In genomic region chr7:877312-878232, GRCh38 we compare ENCODE assay signal across 8 cellular contexts. TPM values are rescaled to one million over a fixed set of nuclear protein-coding genes. Genes with fewer than 3 reads are reported as not detected.
DNase-seq lines count a peak whose midpoint lies in the region; ATAC-seq, FAIRE-seq and TF ChIP-seq lines count a peak whose summit lies in the region.

No MANE protein-coding gene starts in this region.

- 2% methylated on average over 22 of the region's 47 CpGs for WGBS in GM12878 (ENCODE audit: insufficient coverage, insufficient replicate concordance, low lambda C conversion rate, missing lambda C conversion rate)
- 5 to 9% methylated on average over 20 to 30 of the region's 47 CpGs for WGBS in lower leg skin, 2 donors

- SMC1A ChIA-PET in GM12878 (lab: Charles Lee; ENCODE audit: uncharacterized antibody, unreplicated experiment), result no interaction called here

- intact Hi-C loops in GM12878 (cut with micrococcal nuclease; ENCODE audit: unreplicated experiment), result loop anchor here (10.0 kb wide), 1 partner anchor 353 kb away; no protein-coding TSS in a partner anchor
- intact Hi-C loops in lower leg skin (cut with DNase I; ENCODE audit: low total_unique reads), result loop anchor here (10.0 kb wide), 1 partner anchor 553 kb away; no protein-coding TSS in a partner anchor
- intact Hi-C loops in upper lobe of right lung (cut with DNase I), result loop anchor here (5.0 kb wide), 1 partner anchor 90 kb away; no protein-coding TSS in a partner anchor

- H3K27ac ChIP-seq in BLaER1 treated with 17β-estradiol and CSF1 and Interleukin-3, amounts not matched to agents 10 nM and 100 nM, result peak overlapping the region; percentile 72 to 89 (median 87)
- H3K27ac ChIP-seq in GM12878 (ENCODE audit: control insufficient read depth, insufficient read depth), result peak overlapping the region; percentile 59; the same call in 1 of the 2 replicates
- H3K27ac ChIP-seq in upper lobe of right lung, result peak overlapping the region; percentile 80

- peaks cover 22 to 70% (median 59%) of the 10 kb centered on the region in 11 experiments for H3K36me3 ChIP-seq in BLaER1 treated with 17β-estradiol and CSF1 and Interleukin-3, amounts not matched to agents 10 nM and 100 nM
- peaks cover 0 to 3% of the 10 kb centered on the region in 2 experiments; a peak in 3 of 4 replicates for H3K36me3 ChIP-seq in GM12878 (ENCODE audit: control insufficient read depth in 2 of 2, insufficient read depth in 2 of 2, low read length in 1 of 2)
- H3K36me3 ChIP-seq in upper lobe of right lung, result peaks cover 3% of the 10 kb centered on the region

- no peak overlapping the region for H2AFZ ChIP-seq in GM12878 (ENCODE audit: control insufficient read depth, low read depth, low read length)

- peak overlapping the region; percentile 80 to 98 (median 94) for H3K4me3 ChIP-seq in BLaER1 treated with 17β-estradiol and CSF1 and Interleukin-3, amounts not matched to agents 10 nM and 100 nM
- H3K4me3 ChIP-seq in GM12878, result peak overlapping the region; percentile 86
- peak overlapping the region; percentile 84 for H3K4me3 ChIP-seq in lower leg skin (ENCODE audit: low read depth, poor library complexity, severe bottlenecking)
- H3K4me3 ChIP-seq in upper lobe of right lung, result peak overlapping the region; percentile 71

- peaks cover 45% of the 10 kb centered on the region for H3K79me2 ChIP-seq in GM12878 (ENCODE audit: control insufficient read depth, insufficient read depth, low read length)

- TF ChIP-seq POLR2A in GM12878 (IDR thresholded peaks at IDR 0.05; ENCODE audit: low read depth, low read length) (no peak; the same call in 1 of the 2 replicates), lower leg skin (IDR thresholded peaks at IDR 0.05) (no peak)

- peak overlapping the region; percentile 91 to 98 (median 95) for H3K4me2 ChIP-seq in BLaER1 treated with 17β-estradiol and CSF1 and Interleukin-3, amounts not matched to agents 10 nM and 100 nM
- peak overlapping the region; percentile 92 for H3K4me2 ChIP-seq in GM12878 (ENCODE audit: control insufficient read depth, insufficient read depth)

- H3K9ac ChIP-seq in BLaER1 treated with 17β-estradiol and CSF1 and Interleukin-3, amounts not matched to agents 10 nM and 100 nM, result peak overlapping the region; percentile 88 to 98 (median 90)
- peak overlapping the region; percentile 75 for H3K9ac ChIP-seq in GM12878 (ENCODE audit: control insufficient read depth, insufficient read depth, low read length)

- TF ChIP-seq RAD21 in GM12878 (IDR thresholded peaks at IDR 0.05; ENCODE audit: insufficient read depth, low read depth, low read length), result no peak

- BruUV-seq in GM12878 (replicated peaks; lab: Mats Ljungman, UMichigan), result no TSS peak

- peaks cover 46 to 55% (median 47%) of the 10 kb centered on the region in 11 experiments for H4K20me1 ChIP-seq in BLaER1 treated with 17β-estradiol and CSF1 and Interleukin-3, amounts not matched to agents 10 nM and 100 nM
- no peaks in the 10 kb centered on the region for H4K20me1 ChIP-seq in GM12878 (ENCODE audit: control insufficient read depth, insufficient read depth)

- RAD21 ChIA-PET in GM12878 (lab: Charles Lee; ENCODE audit: unreplicated experiment), result interaction anchor here (0.7 kb wide), 1 partner anchor 46 kb away, joined by 3 read pairs; no protein-coding TSS in a partner anchor

- no peak for TF ChIP-seq EP300 in GM12878 (IDR thresholded peaks at IDR 0.05; ENCODE audit: borderline replicate concordance in 1 of 2, control insufficient read depth in 1 of 2, low read depth in 2 of 2, low read length in 2 of 2)

- TF ChIP-seq CTCF in GM12878 (IDR thresholded peaks at IDR 0.05 in 2 of 3, conservative IDR thresholded peaks at IDR 0.05 in 1 of 3; ENCODE audit: control insufficient read depth in 2 of 3, extremely low read depth in 1 of 3, insufficient read depth in 1 of 3, low read depth in 3 of 3, low read length in 3 of 3) (no peak), lower leg skin (IDR thresholded peaks at IDR 0.05) (no peak), upper lobe of right lung (IDR thresholded peaks at IDR 0.05) (no peak)

- POLR2A ChIA-PET in GM12878 (lab: Charles Lee), result interaction anchor here (0.7 to 1.0 kb wide), 2 partner anchors 98 to 1478 kb away, joined by 3 read pairs; partner anchors contain the start of gene COX19

- 0 out of 3 replicates have a peak, but pooled peaks have one; percentile 2 for ATAC-seq in GM12878
- ATAC-seq in upper lobe of right lung, result peak; percentile 4
- ATAC-seq in GM19035 (IDR thresholded peaks at IDR 0.05; ENCODE audit: unreplicated experiment), result no peak
- ATAC-seq in HG03108 (IDR thresholded peaks at IDR 0.05; ENCODE audit: unreplicated experiment), result no peak

- H3K27me3 ChIP-seq in BLaER1 treated with 17β-estradiol and CSF1 and Interleukin-3, amounts not matched to agents 10 nM and 100 nM, result no peaks in the 10 kb centered on the region
- H3K27me3 ChIP-seq in GM12878 (replicated peaks in 1 of 2; ENCODE audit: control insufficient read depth in 2 of 2, insufficient read depth in 2 of 2, low read length in 1 of 2) (no peaks in the 10 kb centered on the region), upper lobe of right lung (no peaks in the 10 kb centered on the region)

- DNase-seq in HuH-7.5 (ENCODE audit: low spot score), result peak; percentile 61
- no peak for DNase-seq in GM12878 (ENCODE audit: low read depth, low spot score)
- DNase-seq in lower leg skin (ENCODE audit: low spot score in 2 of 2), result no peak
- DNase-seq in upper lobe of right lung, result peak; percentile 77
- no peak for DNase-seq in SKM-1 treated with dmso at 0.1 percent for 144 hours (lab: John Stamatoyannopoulos, UW; ENCODE audit: unreplicated experiment)

- no peak for FAIRE-seq in GM12878 (lab: Jason Lieb, UNC)

- in situ Hi-C loops in GM12878 (cut with MboI), result no loop called here

- peaks cover 0 to 4% (median 0%) of the 10 kb centered on the region in 11 experiments; a peak in 2 of 22 replicates for H3K9me3 ChIP-seq in BLaER1 treated with 17β-estradiol and CSF1 and Interleukin-3, amounts not matched to agents 10 nM and 100 nM (replicated peaks in 1 of 11)
- H3K9me3 ChIP-seq in GM12878 (replicated peaks; ENCODE audit: control insufficient read depth, insufficient read depth, low read length) (no peaks in the 10 kb centered on the region; the same call in 2 of the 3 replicates), upper lobe of right lung (no peaks in the 10 kb centered on the region)

- H3K4me1 ChIP-seq in BLaER1 treated with 17β-estradiol and CSF1 and Interleukin-3, amounts not matched to agents 10 nM and 100 nM, result peaks cover 57 to 70% (median 67%) of the 10 kb centered on the region in 10 experiments
- no peaks in the 10 kb centered on the region; the same call in 1 of the 2 replicates for H3K4me1 ChIP-seq in GM12878 (ENCODE audit: control insufficient read depth, insufficient read depth, low read length)
- peaks cover 32% of the 10 kb centered on the region for H3K4me1 ChIP-seq in upper lobe of right lung

- CTCF ChIA-PET in GM12878 (lab: Yijun Ruan, JAX), result no interaction called here

TF ChIP-seq in GM12878, 131 proteins besides CTCF, POLR2A, EP300 and RAD21 (continues in another document):
- TF ChIP-seq NR2F1 (conservative IDR thresholded peaks at IDR 0.05) (no peak), CREM (IDR thresholded peaks at IDR 0.05; ENCODE audit: low read depth) (no peak)

RNA-seq across cellular contexts. Expression of gene GET4, which starts 1.2 kb away (rescaled TPM):
- total RNA-seq in GM12878 (2013; cell fraction: nucleolus; rRNA removed), result 17.2 and 17.8 TPM in 2 replicates
- total RNA-seq in GM12878 (2014; rRNA removed) (42.9 and 53.6 TPM in 2 replicates), GM12878 (2014; rRNA removed; fragmentation: Illumina TruSeq; extraction: Trizol) (12.0 and 16.1 TPM in 2 replicates), GM12878 (2021) (40.7 and 42.1 TPM in 2 replicates), lower leg skin (10 to 100 TPM; 46.1 to 67.7 (median 51.6) TPM), upper lobe of right lung (35.1 TPM)
- polyA plus RNA-seq in GM12878 (2011; ENCODE audit: low read depth), result 18.4 TPM
- polyA plus RNA-seq in GM12878 (2011; rRNA removed) (17.6 and 25.9 TPM in 2 replicates), GM12878 (2014; fragmentation: Illumina TruSeq; extraction: Trizol) (4.4 and 14.0 TPM in 2 replicates), GM12878 (2014; fragmentation: Nextera tagmentation; extraction: Ambion mirVana) (1 to 10 TPM in 1 of 2 experiments, under 1 TPM in 1; 0.66 to 2.3 TPM), GM12878 (2014; rRNA removed) (69.0 and 76.0 TPM in 2 replicates), GM12878 (2016; fragmentation: Nextera tagmentation; extraction: Ambion mirVana) (10 to 100 TPM; 68.9 to 73.8 TPM)
- 37.7 and 58.5 TPM in 2 replicates for polyA plus RNA-seq in GM12878 (2011; cell fraction: cytosol; rRNA removed)
- polyA plus RNA-seq in GM12878 (2011; cell fraction: nucleus; rRNA removed), result 78.1 and 98.0 TPM in 2 replicates
- 31.9 and 33.0 TPM in 2 replicates for polyA plus RNA-seq in GM12878 (2012)
- 4.9 and 14.2 TPM in 2 replicates for polyA minus RNA-seq in GM12878 (2011; rRNA and poly(A)+ RNA removed)
- polyA minus RNA-seq in GM12878 (2011; cell fraction: cytosol; rRNA and poly(A)+ RNA removed), result 4.7 and 9.1 TPM in 2 replicates
- polyA minus RNA-seq in GM12878 (2011; cell fraction: nucleus; rRNA and poly(A)+ RNA removed), result 9.3 and 12.3 TPM in 2 replicates

RNA-seq across cellular contexts. Expression of gene SUN1, which starts 45.3 kb away (rescaled TPM):
- total RNA-seq in GM12878 (2013; cell fraction: nucleolus; rRNA removed), result 717 and 806 TPM in 2 replicates
- total RNA-seq in GM12878 (2014; rRNA removed), result 65.2 and 70.7 TPM in 2 replicates
- 33.0 and 33.5 TPM in 2 replicates for total RNA-seq in GM12878 (2014; rRNA removed; fragmentation: Illumina TruSeq; extraction: Trizol)
- 69.3 and 75.8 TPM in 2 replicates for total RNA-seq in GM12878 (2021)
- polyA plus RNA-seq in GM12878 (2011; ENCODE audit: low read depth), result 38.0 TPM
- 71.4 and 107 TPM in 2 replicates for polyA plus RNA-seq in GM12878 (2011; rRNA removed)
- polyA plus RNA-seq in GM12878 (2011; cell fraction: cytosol; rRNA removed), result 116 and 211 TPM in 2 replicates
- 517 and 533 TPM in 2 replicates for polyA plus RNA-seq in GM12878 (2011; cell fraction: nucleus; rRNA removed)
- polyA plus RNA-seq in GM12878 (2012), result 77.9 and 87.3 TPM in 2 replicates
- polyA plus RNA-seq in GM12878 (2014; fragmentation: Illumina TruSeq; extraction: Trizol), result 35.2 and 43.4 TPM in 2 replicates
- 10 to 100 TPM; 27.8 to 28.1 TPM for polyA plus RNA-seq in GM12878 (2014; fragmentation: Nextera tagmentation; extraction: Ambion mirVana)
- 89.9 and 106 TPM in 2 replicates for polyA plus RNA-seq in GM12878 (2014; rRNA removed)
- 10 to 100 TPM; 64.7 to 66.8 TPM for polyA plus RNA-seq in GM12878 (2016; fragmentation: Nextera tagmentation; extraction: Ambion mirVana)
- 73.1 and 122 TPM in 2 replicates for polyA minus RNA-seq in GM12878 (2011; rRNA and poly(A)+ RNA removed)
- polyA minus RNA-seq in GM12878 (2011; cell fraction: cytosol; rRNA and poly(A)+ RNA removed), result 18.4 and 29.0 TPM in 2 replicates
- polyA minus RNA-seq in GM12878 (2011; cell fraction: nucleus; rRNA and poly(A)+ RNA removed), result 180 and 264 TPM in 2 replicates
- 100 to 1,000 TPM; 265 to 429 (median 271) TPM for total RNA-seq in lower leg skin
- 127 TPM for total RNA-seq in upper lobe of right lung

Comparison
In these comparisons a context has a peak if more than half of its experiments do, and no peak if none do; other contexts are left out.
1. DNase-seq: peak in HuH-7.5 (single experiment) and upper lobe of right lung (single experiment); none in GM12878 (single experiment), lower leg skin (0 of 2) and SKM-1 treated with dmso at 0.1 percent for 144 hours (single experiment).
2. ATAC-seq: peak in GM12878 (single experiment) and upper lobe of right lung (single experiment); none in GM19035 (single experiment) and HG03108 (single experiment).
3. Peak in every context shown above with its lines, with median percentiles within 50 percentile points of each other: H3K27ac ChIP-seq and H3K4me3 ChIP-seq.